ENCODE assay signal across 8 cellular contexts in the genomic region with DNA sequence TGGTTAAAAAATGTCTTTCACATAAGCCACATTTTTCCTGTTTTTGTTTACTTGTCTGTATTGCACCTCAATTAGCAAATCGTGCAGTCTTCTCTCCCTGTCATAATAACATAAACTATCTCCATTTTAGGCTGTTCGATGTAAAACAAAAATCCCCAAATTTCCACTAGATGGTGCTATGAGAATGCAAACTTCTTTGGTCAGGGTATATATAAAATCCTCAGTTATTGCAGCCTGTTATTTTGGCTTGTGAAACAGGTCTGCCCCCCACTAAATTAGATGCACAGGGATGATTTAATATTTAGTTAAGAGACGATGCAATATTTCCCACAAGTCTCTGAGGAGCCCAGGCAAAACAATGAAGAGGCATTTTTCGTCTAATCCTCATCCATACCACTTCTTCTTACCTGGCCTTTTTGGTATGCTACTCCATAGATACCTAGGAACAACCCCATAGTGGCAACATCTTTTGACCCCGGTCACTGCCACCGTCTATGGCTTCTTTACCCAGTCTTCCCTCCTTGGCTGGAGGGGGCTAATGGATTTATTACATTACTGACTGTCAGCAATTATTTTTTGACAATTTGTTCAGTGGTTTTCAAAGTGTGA.
DNase-seq lines count a peak whose midpoint lies in the region; ATAC-seq, FAIRE-seq and TF ChIP-seq lines count a peak whose summit lies in the region.

No MANE protein-coding gene starts in this region.

- H3K36me3 ChIP-seq in transverse colon = no peaks in the 10 kb centered on the region

- peaks cover 18% of the 10 kb centered on the region for H3K27me3 Mint-ChIP-seq in brain

- DNase-seq in DMS153 treated with DMSO at 0.1 percent for 48 hours (lab: John Stamatoyannopoulos, UW; ENCODE audit: unreplicated experiment) = peak; percentile 66
- peak; percentile 82 for DNase-seq in NCI-H510A treated with DMSO at 0.1 percent for 48 hours (lab: John Stamatoyannopoulos, UW)
- DNase-seq in transverse colon = no peak

- peak; percentile 76 to 77 for TF ChIP-seq CTCF in brain (conservative IDR thresholded peaks at IDR 0.05)
- TF ChIP-seq CTCF in transverse colon (IDR thresholded peaks at IDR 0.05) = peak; percentile 47 to 60 (median 56)

- H3K27ac ChIP-seq in transverse colon = no peak overlapping the region

- H3K27ac Mint-ChIP-seq in brain = peak overlapping the region in 2 of 5 experiments; percentile 2 to 33

- intact Hi-C loops in transverse colon (cut with DNase I; ENCODE audit: low total_unique reads) = loop anchor here (10.0 kb wide), 2 partner anchors 850 to 1590 kb away; no protein-coding TSS in a partner anchor

- in situ Hi-C loops in transverse colon (cut with MboI; ENCODE audit: low pct_ligation_motif_present in 1 of 4, low pct_unique_long_range_greater_than_20kb in 1 of 4, low sequenced_read_pairs in 3 of 4) = loop anchor here (10.0 to 25.0 kb wide), 6 partner anchors 930 to 1588 kb away; partner anchors contain the start of gene ITGA4 (in 1 of the 4)

- H3K36me3 Mint-ChIP-seq in brain = no peaks in the 10 kb centered on the region

- H3K4me3 Mint-ChIP-seq in brain = no peak overlapping the region

- no peak for TF ChIP-seq EP300 in transverse colon (IDR thresholded peaks at IDR 0.05; ENCODE audit: low read depth)

- 13 to 14% methylated on average over 6 of the region's 6 CpGs for WGBS in transverse colon (ENCODE audit: low coverage in 1 of 2), 2 donors

- H3K27me3 ChIP-seq in transverse colon = peaks cover 8% of the 10 kb centered on the region

- H3K4me3 ChIP-seq in transverse colon = no peak overlapping the region

- H3K4me1 Mint-ChIP-seq in brain = peaks cover 18% of the 10 kb centered on the region

- TF ChIP-seq POLR2A in transverse colon (IDR thresholded peaks at IDR 0.05) = no peak

- peaks cover 0 to 9% (median 2%) of the 10 kb centered on the region in 4 donors for H3K4me1 ChIP-seq in transverse colon

- FAIRE-seq in islet of Langerhans (lab: Jason Lieb, UNC) = peak; percentile 99

- peaks cover 0 to under 1% (median 0%) of the 10 kb centered on the region in 5 experiments for H3K9me3 Mint-ChIP-seq in brain

- ATAC-seq in GM19397 (IDR thresholded peaks at IDR 0.05; ENCODE audit: unreplicated experiment) (peak; percentile 49), HG03442 (IDR thresholded peaks at IDR 0.05; ENCODE audit: unreplicated experiment) (peak; percentile 66), HG03097 (IDR thresholded peaks at IDR 0.05; ENCODE audit: low FRiP score, unreplicated experiment) (no peak)

- H3K9me3 ChIP-seq in transverse colon = no peaks in the 10 kb centered on the region
